Comparison of ENCODE assay signal across 8 cellular contexts in genomic region chr2:218010116-218010837, GRCh38. TPM values are rescaled to one million over a fixed set of nuclear protein-coding genes. Genes with fewer than 3 reads are reported as not detected.
DNase-seq lines count a peak whose midpoint lies in the region; ATAC-seq, FAIRE-seq and TF ChIP-seq lines count a peak whose summit lies in the region.

No MANE protein-coding gene starts in this region.

- TF ChIP-seq CTCF in CD14-positive monocyte (IDR thresholded peaks at IDR 0.05), result peak; percentile 62
- peak; percentile 52 for TF ChIP-seq CTCF in choroid plexus epithelial cell (conservative IDR thresholded peaks at IDR 0.05; ENCODE audit: low read depth, low read length)
- TF ChIP-seq CTCF in lower leg skin (IDR thresholded peaks at IDR 0.05), result no peak

- peaks cover 20 to 34% (median 28%) of the 10 kb centered on the region in 3 donors for H3K27me3 Mint-ChIP-seq in CD14-positive monocyte (ENCODE audit: low read depth in 3 of 3)
- peaks cover 45% of the 10 kb centered on the region for H3K27me3 Mint-ChIP-seq in T-helper 1 cell treated with Interleukin-12 subunit alpha and Interleukin-12 subunit beta and Interleukin-4 antibody, amounts not matched to agents 30 μg/mL and 1 μg/mL, for 36 hours (ENCODE audit: low read depth)

- H3K4me3 Mint-ChIP-seq in CD14-positive monocyte, result peak overlapping the region; percentile 73 to 87
- H3K4me3 Mint-ChIP-seq in T-helper 1 cell treated with Interleukin-12 subunit alpha and Interleukin-12 subunit beta and Interleukin-4 antibody, amounts not matched to agents 30 μg/mL and 1 μg/mL, for 36 hours, result peak overlapping the region; percentile 59

- peaks cover 35% of the 10 kb centered on the region for H3K4me1 Mint-ChIP-seq in CD14-positive monocyte
- H3K4me1 Mint-ChIP-seq in T-helper 1 cell treated with Interleukin-12 subunit alpha and Interleukin-12 subunit beta and Interleukin-4 antibody, amounts not matched to agents 30 μg/mL and 1 μg/mL, for 36 hours (ENCODE audit: low read depth), result peaks cover 6% of the 10 kb centered on the region

- intact Hi-C loops in CD14-positive monocyte (cut with micrococcal nuclease) (loop anchor here in 1 of 2 donors (10.0 kb wide), 1 partner anchor 55 kb away; the partner anchor contains the start of gene RUFY4), lower leg skin (cut with DNase I; ENCODE audit: low total_unique reads) (no loop called here)

- TF ChIP-seq POLR2A in H54 (IDR thresholded peaks at IDR 0.05; ENCODE audit: low read depth, low read length) (no peak), lower leg skin (IDR thresholded peaks at IDR 0.05) (no peak)

- H3K36me3 Mint-ChIP-seq in CD14-positive monocyte, result peaks cover 0 to 11% of the 10 kb centered on the region in 2 donors
- no peaks in the 10 kb centered on the region for H3K36me3 Mint-ChIP-seq in T-helper 1 cell treated with Interleukin-12 subunit alpha and Interleukin-12 subunit beta and Interleukin-4 antibody, amounts not matched to agents 30 μg/mL and 1 μg/mL, for 36 hours (ENCODE audit: low read depth)

- peak; percentile 50 for ATAC-seq in stimulated activated naive CD8-positive, alpha-beta T cell treated with anti-CD3 and anti-CD28 coated beads, Interleukin-15, Interleukin-2, amounts not matched to agents 100 U/mL and 50 U/mL, for 24 hours
- ATAC-seq in GM21723 (IDR thresholded peaks at IDR 0.05; ENCODE audit: unreplicated experiment), result no peak

- H3K9me3 Mint-ChIP-seq in CD14-positive monocyte, result peaks cover 0 to 3% (median 3%) of the 10 kb centered on the region in 7 donors
- no peaks in the 10 kb centered on the region for H3K9me3 Mint-ChIP-seq in T-helper 1 cell treated with Interleukin-12 subunit alpha and Interleukin-12 subunit beta and Interleukin-4 antibody, amounts not matched to agents 30 μg/mL and 1 μg/mL, for 36 hours

- WGBS in lower leg skin, 2 donors, result 0 to 2% methylated on average over 25 to 31 of the region's 70 CpGs

- no peak overlapping the region for H3K27ac Mint-ChIP-seq in CD14-positive monocyte
- H3K27ac Mint-ChIP-seq in T-helper 1 cell treated with Interleukin-12 subunit alpha and Interleukin-12 subunit beta and Interleukin-4 antibody, amounts not matched to agents 30 μg/mL and 1 μg/mL, for 36 hours, result no peak overlapping the region

- H3K4me3 ChIP-seq in choroid plexus epithelial cell (ENCODE audit: low read depth, low read length), result peak overlapping the region; percentile 49
- peak overlapping the region; percentile 16 for H3K4me3 ChIP-seq in lower leg skin (ENCODE audit: low read depth, poor library complexity, severe bottlenecking)

- FAIRE-seq in H54 (lab: Jason Lieb, UNC), result no peak

- DNase-seq in CD14-positive monocyte (ENCODE audit: low spot score) (no peak), H54 (ENCODE audit: insufficient read length, low spot score) (peak; percentile 40), choroid plexus epithelial cell (ENCODE audit: low read depth) (no peak), lower leg skin (ENCODE audit: low spot score in 2 of 2) (no peak), NCI-H2029 treated with DMSO at 0.1 percent for 48 hours (lab: John Stamatoyannopoulos, UW) (no peak)
- peak; percentile 41 for DNase-seq in stimulated activated naive CD8-positive, alpha-beta T cell treated with anti-CD3 and anti-CD28 coated beads, Interleukin-15, Interleukin-2, amounts not matched to agents 100 U/mL and 50 U/mL, for 24 hours

RNA-seq across cellular contexts. Expression of gene TNS1, which starts 7.5 kb away (rescaled TPM):
- polyA plus RNA-seq in CD14-positive monocyte, result 1 to 10 TPM in 1 of 2 donors, under 1 TPM in 1; 0.26 to 1.6 TPM
- 100 to 1,000 TPM in 2 of 4 donors, 10 to 100 TPM in 2; 57.7 to 120 (median 95.7) TPM for total RNA-seq in lower leg skin

RNA-seq across cellular contexts. Expression of gene RUFY4, which starts 58.8 kb away (rescaled TPM):
- under 1 TPM; 0.65 to 0.68 TPM for polyA plus RNA-seq in CD14-positive monocyte
- not detected for total RNA-seq in lower leg skin

Comparison
In these comparisons a context has a peak if more than half of its experiments do, and no peak if none do; other contexts are left out.
1. DNase-seq: peak in H54 (single experiment) and stimulated activated naive CD8-positive, alpha-beta T cell treated with anti-CD3 and anti-CD28 coated beads, Interleukin-15, Interleukin-2, amounts not matched to agents 100 U/mL and 50 U/mL, for 24 hours (single experiment); none in CD14-positive monocyte (single experiment), choroid plexus epithelial cell (single experiment), lower leg skin (0 of 2) and NCI-H2029 treated with DMSO at 0.1 percent for 48 hours (single experiment).
2. CTCF ChIP-seq: peak in CD14-positive monocyte (single experiment) and choroid plexus epithelial cell (single experiment); none in lower leg skin (0 of 3).